7 cellular contexts compared by ENCODE assay signal in the genomic region with DNA sequence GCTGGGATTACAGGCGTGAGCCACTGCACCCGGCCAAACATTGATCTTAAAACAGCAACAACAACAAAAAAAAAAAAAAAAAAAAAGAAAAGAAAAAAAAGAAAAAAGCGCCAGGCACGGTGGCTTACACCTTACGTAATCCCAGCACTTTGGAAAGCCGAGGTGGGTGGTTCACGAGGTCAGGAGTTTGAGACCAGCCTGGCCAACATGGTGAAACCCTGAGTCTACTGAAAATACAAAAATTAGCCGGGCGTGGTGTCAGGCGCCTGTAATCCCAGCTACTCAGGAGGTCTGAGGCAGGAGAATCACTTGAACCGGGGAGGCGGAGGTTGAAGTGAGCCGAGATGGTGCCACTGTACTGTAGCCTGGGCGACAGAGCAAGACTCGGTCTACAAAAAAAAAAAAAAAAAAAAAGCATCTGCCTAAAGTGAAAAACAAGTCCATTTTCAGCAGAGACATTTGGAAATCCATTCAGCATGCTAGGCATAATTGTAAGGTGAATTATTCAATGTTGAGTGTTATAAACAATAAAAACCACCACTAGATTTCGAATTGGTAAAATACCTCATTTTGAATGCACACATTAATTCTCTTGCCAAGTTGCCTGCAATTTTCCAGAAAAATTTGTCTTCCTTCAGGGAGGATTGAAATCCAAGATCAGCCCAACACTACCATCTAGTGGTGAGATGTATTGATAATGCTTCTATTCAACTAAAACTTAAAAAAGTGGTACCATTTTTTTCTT. TPM values are rescaled to one million over a fixed set of nuclear protein-coding genes. Genes with fewer than 3 reads are reported as not detected.
DNase-seq lines count a peak whose midpoint lies in the region; ATAC-seq and TF ChIP-seq lines count a peak whose summit lies in the region.

No MANE protein-coding gene starts in this region.

- H4K20me1 ChIP-seq in Loucy (ENCODE audit: insufficient read depth, low read length, poor library complexity, severe bottlenecking) (no peaks in the 10 kb centered on the region), osteoblast (ENCODE audit: insufficient read depth, low read length) (peaks cover 2% of the 10 kb centered on the region)

- no peak for TF ChIP-seq POLR2A in esophagus squamous epithelium (IDR thresholded peaks at IDR 0.05)

- ATAC-seq in GM21619 (IDR thresholded peaks at IDR 0.05; ENCODE audit: unreplicated experiment) (no peak), HG03196 (IDR thresholded peaks at IDR 0.05; ENCODE audit: unreplicated experiment) (no peak)

- H3K79me2 ChIP-seq in Loucy (ENCODE audit: insufficient read depth, low read length) (no peaks in the 10 kb centered on the region), osteoblast (ENCODE audit: insufficient read depth, low read length) (peaks cover 2% of the 10 kb centered on the region)

- WGBS in esophagus squamous epithelium, 2 donors = 63 to 66% methylated on average over 9 to 15 of the region's 16 CpGs

- H3K9me2 ChIP-seq in Loucy (replicated peaks; ENCODE audit: low read depth, low read length) = no peaks in the 10 kb centered on the region

- no peak overlapping the region for H3K9ac ChIP-seq in Loucy (ENCODE audit: low read depth, low read length, poor library complexity, severe bottlenecking)

- no peaks in the 10 kb centered on the region for H3K27me3 ChIP-seq in Loucy (ENCODE audit: insufficient read depth, low read length, poor library complexity, severe bottlenecking)
- no peaks in the 10 kb centered on the region for H3K27me3 ChIP-seq in esophagus squamous epithelium
- H3K27me3 ChIP-seq in osteoblast (ENCODE audit: insufficient read depth, low read length) = no peaks in the 10 kb centered on the region

- TF ChIP-seq CTCF in Loucy (conservative IDR thresholded peaks at IDR 0.05; ENCODE audit: low read length) = peak; percentile 73
- peak; percentile 29 to 78 (median 68) for TF ChIP-seq CTCF in esophagus squamous epithelium (IDR thresholded peaks at IDR 0.05)
- peak; percentile 62 for TF ChIP-seq CTCF in osteoblast (IDR thresholded peaks at IDR 0.05; ENCODE audit: extremely low read depth, low read depth, low read length)

- no peak overlapping the region for H3K4me3 ChIP-seq in Loucy (ENCODE audit: low read length, poor library complexity, severe bottlenecking)
- H3K4me3 ChIP-seq in esophagus squamous epithelium = no peak overlapping the region
- H3K4me3 ChIP-seq in osteoblast (ENCODE audit: insufficient read depth, low read length) = no peak overlapping the region

- H3K4me2 ChIP-seq in Loucy (ENCODE audit: low read depth, low read length, poor library complexity, severe bottlenecking) = no peak overlapping the region
- H3K4me2 ChIP-seq in osteoblast (ENCODE audit: insufficient read depth, low read length) = no peak overlapping the region

- peaks cover 20% of the 10 kb centered on the region; the same call in 1 of the 2 replicates for H3K36me3 ChIP-seq in Loucy (ENCODE audit: insufficient read depth, low read length)
- H3K36me3 ChIP-seq in esophagus squamous epithelium = peaks cover 4 to 43% (median 21%) of the 10 kb centered on the region in 3 donors
- H3K36me3 ChIP-seq in osteoblast (ENCODE audit: insufficient read depth, low read length) = peaks cover 51% of the 10 kb centered on the region

- H3K4me1 ChIP-seq in Loucy (ENCODE audit: insufficient read depth, low read length, poor library complexity, severe bottlenecking) (peaks cover 3% of the 10 kb centered on the region), esophagus squamous epithelium (no peaks in the 10 kb centered on the region), osteoblast (ENCODE audit: insufficient read depth, low read length) (no peaks in the 10 kb centered on the region)

- H3F3A ChIP-seq in Loucy (ENCODE audit: low read depth) = 0 out of 2 replicates have a peak, but pooled peaks cover 4% of the 10 kb centered on the region

- intact Hi-C loops in esophagus squamous epithelium (cut with DNase I) = loop anchor here (10.0 kb wide), 1 partner anchor 90 kb away; a partner anchor contains a TSS

- H3K9me3 ChIP-seq in Loucy (ENCODE audit: insufficient read depth, low read depth, low read length) (no peaks in the 10 kb centered on the region), esophagus squamous epithelium (peaks cover 0 to under 1% (median under 1%) of the 10 kb centered on the region in 3 donors), osteoblast (ENCODE audit: low read depth, low read length) (no peaks in the 10 kb centered on the region)

- H3K27ac ChIP-seq in esophagus squamous epithelium (no peak overlapping the region), osteoblast (ENCODE audit: low read depth, low read length) (no peak overlapping the region)

- peak; percentile 73 for DNase-seq in EL
- peak; percentile 66 for DNase-seq in SK-N-DZ (ENCODE audit: low spot score)
- DNase-seq in esophagus squamous epithelium (lab: John Stamatoyannopoulos, UW) = no peak
- peak; percentile 89 for DNase-seq in osteoblast (ENCODE audit: insufficient read length, low spot score, missing footprints)

- H2AFZ ChIP-seq in Loucy (ENCODE audit: low read length) (no peak overlapping the region), osteoblast (ENCODE audit: low read length) (no peak overlapping the region)

RNA-seq across cellular contexts. Expression of a gene that starts 8.0 kb away (rescaled TPM):
- 26.2 and 36.2 TPM in 2 replicates for polyA plus RNA-seq in SK-N-DZ (2014; cell fraction: cytosol; rRNA removed)
- 34.9 and 42.6 TPM in 2 replicates for polyA plus RNA-seq in SK-N-DZ (2014; cell fraction: nucleus; rRNA removed)
- total RNA-seq in esophagus squamous epithelium = 10 to 100 TPM; 13.0 to 27.5 (median 21.2) TPM
- total RNA-seq in osteoblast = 30.9 and 33.7 TPM in 2 replicates
